Comparison of ENCODE assay signal across 8 cellular contexts in genomic region chr5:10354048-10354872, GRCh38. TPM values are rescaled to one million over a fixed set of nuclear protein-coding genes. Genes with fewer than 3 reads are reported as not detected.
A peak's percentile ranks its signal among the peaks of the same experiment; 100 is the strongest.
DNase-seq lines count a peak whose midpoint lies in the region; ATAC-seq and TF ChIP-seq lines count a peak whose summit lies in the region.

No MANE protein-coding gene starts in this region.

- peaks cover 43% of the 10 kb centered on the region for H3K4me1 ChIP-seq in Panc1 (ENCODE audit: control insufficient read depth, insufficient read depth, low read length)
- H3K4me1 ChIP-seq in cardiac muscle cell (ENCODE audit: low read depth): peaks cover 45% of the 10 kb centered on the region
- H3K4me1 ChIP-seq in psoas muscle: peaks cover 45% of the 10 kb centered on the region

- peak; percentile 43 for ATAC-seq in GM19035 (IDR thresholded peaks at IDR 0.05; ENCODE audit: unreplicated experiment)
- ATAC-seq in HG03354 (IDR thresholded peaks at IDR 0.05; ENCODE audit: poor library complexity, severe bottlenecking, unreplicated experiment): peak; percentile 32
- peak; percentile 57 for ATAC-seq in Panc1
- peak in 2 of 4 donors; percentile 6 to 19 for ATAC-seq in psoas muscle

- H3K36me3 ChIP-seq in Panc1 (ENCODE audit: control insufficient read depth, insufficient read depth, low read length) (no peaks in the 10 kb centered on the region; the same call in none of the 2 replicates), cardiac muscle cell (no peaks in the 10 kb centered on the region), psoas muscle (ENCODE audit: insufficient read depth in 1 of 2, low read depth in 1 of 2) (no peaks in the 10 kb centered on the region)

- H3K27ac ChIP-seq in Panc1 (ENCODE audit: low read length): peak overlapping the region; percentile 91
- peak overlapping the region; percentile 99 for H3K27ac ChIP-seq in cardiac muscle cell
- peak overlapping the region; percentile 99 for H3K27ac ChIP-seq in psoas muscle

- H3K9me3 ChIP-seq in Panc1 (ENCODE audit: control insufficient read depth, insufficient read depth, low read depth, low read length) (no peaks in the 10 kb centered on the region), cardiac muscle cell (ENCODE audit: low read depth) (no peaks in the 10 kb centered on the region), psoas muscle (no peaks in the 10 kb centered on the region)

- H3K27me3 ChIP-seq in Panc1 (ENCODE audit: control insufficient read depth, insufficient read depth, low read length) (no peaks in the 10 kb centered on the region), cardiac muscle cell (no peaks in the 10 kb centered on the region), psoas muscle (ENCODE audit: insufficient read depth in 3 of 3, low read length in 2 of 3) (no peaks in the 10 kb centered on the region)

- no peaks in the 10 kb centered on the region for H3K9me3 Mint-ChIP-seq in activated naive CD4-positive, alpha-beta T cell treated with anti-CD3 and anti-CD28 coated beads for 36 hours

- BruUV-seq in Panc1 (replicated peaks; lab: Mats Ljungman, UMichigan): no TSS peak

- intact Hi-C loops in Panc1 (cut with micrococcal nuclease; ENCODE audit: unreplicated experiment) (no loop called here), psoas muscle (cut with DNase I) (loop anchor here in 1 of 2 donors (5.0 kb wide), 2 partner anchors 37 to 67 kb away; no protein-coding TSS in a partner anchor)
- intact Hi-C loops in activated naive CD4-positive, alpha-beta T cell treated with anti-CD3 and anti-CD28 coated beads for 36 hours (cut with micrococcal nuclease): loop anchor here (2.0 to 5.0 kb wide), 2 partner anchors 72 to 407 kb away; partner anchors contain the start of gene DAP

- CTCF ChIA-PET in Panc1 (lab: Charles Lee): no interaction called here
- CTCF ChIA-PET in activated naive CD4-positive, alpha-beta T cell treated with anti-CD3 and anti-CD28 coated beads for 36 hours (lab: Charles Lee): interaction anchor here (1.0 to 1.6 kb wide), 3 partner anchors 14 to 70 kb away, joined by 3 to 5 read pairs (median 3); no protein-coding TSS in a partner anchor

- TF ChIP-seq CTCF in Panc1 (IDR thresholded peaks at IDR 0.05) (no peak), cardiac muscle cell (IDR thresholded peaks at IDR 0.05; ENCODE audit: low read depth, low read length) (no peak), psoas muscle (IDR thresholded peaks at IDR 0.05) (no peak)

- H3K4me3 Mint-ChIP-seq in activated naive CD4-positive, alpha-beta T cell treated with anti-CD3 and anti-CD28 coated beads for 36 hours: peak overlapping the region; percentile 99

- DNase-seq in AML-193 (lab: John Stamatoyannopoulos, UW) (peak; percentile 5 to 25), Panc1 (ENCODE audit: low read depth, low spot score) (no peak), cardiac muscle cell (ENCODE audit: low read depth in 1 of 2, low spot score in 1 of 2) (peak; percentile 58 to 75), psoas muscle (peak in 1 of 2 donors; percentile 36), NCI-H2196 (lab: John Stamatoyannopoulos, UW; ENCODE audit: unreplicated experiment) (no peak)
- peak; percentile 51 for DNase-seq in activated naive CD4-positive, alpha-beta T cell treated with anti-CD3 and anti-CD28 coated beads for 36 hours

- 1% methylated on average over 30 to 54 of the region's 54 CpGs for WGBS in psoas muscle, 3 donors

- POLR2A ChIA-PET in Panc1 (lab: Charles Lee): interaction anchor here (0.5 to 1.2 kb wide), 6 partner anchors 8 to 103 kb away, joined by 3 to 15 read pairs (median 3); no protein-coding TSS in a partner anchor

- H3K36me3 Mint-ChIP-seq in activated naive CD4-positive, alpha-beta T cell treated with anti-CD3 and anti-CD28 coated beads for 36 hours (ENCODE audit: low read depth): peaks cover 2% of the 10 kb centered on the region

- H3K4me3 ChIP-seq in Panc1 (ENCODE audit: low read depth in 2 of 2, low read length in 2 of 2): peak overlapping the region; percentile 79 to 94
- peak overlapping the region; percentile 90 for H3K4me3 ChIP-seq in cardiac muscle cell
- peak overlapping the region; percentile 95 for H3K4me3 ChIP-seq in psoas muscle

- no peaks in the 10 kb centered on the region for H3K27me3 Mint-ChIP-seq in activated naive CD4-positive, alpha-beta T cell treated with anti-CD3 and anti-CD28 coated beads for 36 hours (ENCODE audit: low read depth)

- H3K27ac Mint-ChIP-seq in activated naive CD4-positive, alpha-beta T cell treated with anti-CD3 and anti-CD28 coated beads for 36 hours: peak overlapping the region; percentile 98

- in situ Hi-C loops in Panc1 (cut with HindIII; ENCODE audit: low pct_unique_long_range_greater_than_20kb, low sequenced_read_pairs): no loop called here

- peaks cover 43% of the 10 kb centered on the region for H3K4me1 Mint-ChIP-seq in activated naive CD4-positive, alpha-beta T cell treated with anti-CD3 and anti-CD28 coated beads for 36 hours (ENCODE audit: low read depth)

RNA-seq across cellular contexts. Expression of gene MARCHF6, which starts 0.8 kb away (rescaled TPM):
- total RNA-seq in Panc1 (2021; ENCODE audit: unreplicated experiment) (172 TPM), cardiac muscle cell (54.8 and 75.1 TPM in 2 replicates), psoas muscle (100 to 1,000 TPM; 160 to 250 (median 193) TPM)
- polyA plus RNA-seq in Panc1 (2012; ENCODE audit: insufficient read length): 88.2 TPM
- 10 to 100 TPM; 72.5 to 76.8 TPM for total RNA-seq in activated naive CD4-positive, alpha-beta T cell treated with anti-CD3 and anti-CD28 coated beads for 36 hours
- polyA plus RNA-seq in cardiac muscle cell (56.8 and 120 TPM in 2 replicates), psoas muscle (10 to 100 TPM; 36.6 to 88.5 (median 72.0) TPM)

RNA-seq across cellular contexts. Expression of gene CMBL, which starts 46.6 kb away (rescaled TPM):
- total RNA-seq in Panc1 (2021; ENCODE audit: unreplicated experiment): 43.2 TPM
- polyA plus RNA-seq in Panc1 (2012; ENCODE audit: insufficient read length): 68.8 TPM
- total RNA-seq in activated naive CD4-positive, alpha-beta T cell treated with anti-CD3 and anti-CD28 coated beads for 36 hours: 1 to 10 TPM; 2.2 to 3.2 TPM
- total RNA-seq in cardiac muscle cell: 1.3 TPM in 2 replicates
- 3.9 and 10.9 TPM in 2 replicates for polyA plus RNA-seq in cardiac muscle cell
- total RNA-seq in psoas muscle: 100 to 1,000 TPM in 1 of 4 donors, 10 to 100 TPM in 3; 30.1 to 243 (median 61.1) TPM
- polyA plus RNA-seq in psoas muscle: 10 to 100 TPM in 2 of 3 donors, 1 to 10 TPM in 1; 9.4 to 99.4 (median 54.4) TPM

Comparison
In these comparisons a context has a peak if more than half of its experiments do, and no peak if none do; other contexts are left out.
1. DNase-seq: peak in AML-193 (2 of 2), activated naive CD4-positive, alpha-beta T cell treated with anti-CD3 and anti-CD28 coated beads for 36 hours (single experiment) and cardiac muscle cell (2 of 2); none in Panc1 (single experiment) and NCI-H2196 (single experiment).
2. RNA of gene CMBL, which starts 46.6 kb away (total RNA-seq): 30.1 to 243 TPM in psoas muscle and 43.2 TPM in Panc1 (single experiment); 2.2 to 3.2 TPM in activated naive CD4-positive, alpha-beta T cell treated with anti-CD3 and anti-CD28 coated beads for 36 hours and 1.3 TPM in cardiac muscle cell; every median in the first group is over 4 times any median in the second.
3. Peak in every context shown above with its lines, with median percentiles within 50 percentile points of each other: H3K27ac ChIP-seq and H3K4me3 ChIP-seq.